7 cellular contexts compared by ENCODE assay signal in genomic region chr17:75764417-75764710, GRCh38. TPM values are rescaled to one million over a fixed set of nuclear protein-coding genes. Genes with fewer than 3 reads are reported as not detected.
A peak's percentile ranks its signal among the peaks of the same experiment; 100 is the strongest.
DNase-seq lines count a peak whose midpoint lies in the region; ATAC-seq, FAIRE-seq and TF ChIP-seq lines count a peak whose summit lies in the region.

No MANE protein-coding gene starts in this region.

- ATAC-seq in HG03097 (IDR thresholded peaks at IDR 0.05; ENCODE audit: low FRiP score, unreplicated experiment) = no peak

- H3K27ac Mint-ChIP-seq in activated T-helper 2 cell treated with anti-CD3 and anti-CD28 coated beads, Interferon-gamma antibody, Interleukin-2, Interleukin-4, amounts not matched to agents 10 μg/mL and 5 μg/mL and 100 μg/mL, durations not matched to agents 14 hours and 24 hours and 36 hours = peak overlapping the region; percentile 65

- no peaks in the 10 kb centered on the region for H3K9me3 ChIP-seq in HUES6 (ENCODE audit: control insufficient read depth, insufficient read depth, low read depth, low read length)
- H3K9me3 ChIP-seq in keratinocyte (ENCODE audit: control insufficient read depth, low read depth, low read length) = no peaks in the 10 kb centered on the region

- H3K27me3 ChIP-seq in HUES6 (ENCODE audit: control insufficient read depth, insufficient read depth, low read length) = no peaks in the 10 kb centered on the region
- H3K27me3 ChIP-seq in keratinocyte (ENCODE audit: control insufficient read depth, extremely low read depth, insufficient read depth, low read length) = no peaks in the 10 kb centered on the region

- H3K36me3 ChIP-seq in HUES6 (ENCODE audit: control insufficient read depth, insufficient read depth, low read length) (no peaks in the 10 kb centered on the region), keratinocyte (ENCODE audit: control insufficient read depth in 2 of 2, extremely low read depth in 1 of 2, insufficient read depth in 2 of 2, low read length in 2 of 2) (peaks cover 3 to 5% of the 10 kb centered on the region in 2 experiments)

- H3K4me1 Mint-ChIP-seq in activated T-helper 2 cell treated with anti-CD3 and anti-CD28 coated beads, Interferon-gamma antibody, Interleukin-2, Interleukin-4, amounts not matched to agents 10 μg/mL and 5 μg/mL and 100 μg/mL, durations not matched to agents 14 hours and 24 hours and 36 hours (ENCODE audit: low read depth) = peaks cover 9% of the 10 kb centered on the region

- no peak for FAIRE-seq in keratinocyte (lab: Jason Lieb, UNC)

- peak in 1 of 3 experiments; percentile 45 for TF ChIP-seq CTCF in keratinocyte (optimal IDR thresholded peaks at IDR 0.05 in 1 of 3, IDR thresholded peaks at IDR 0.05 in 1 of 3, conservative IDR thresholded peaks at IDR 0.05 in 1 of 3; ENCODE audit: extremely low read depth in 1 of 3, insufficient read depth in 2 of 3, low read length in 3 of 3)

- H3K27me3 Mint-ChIP-seq in activated T-helper 2 cell treated with anti-CD3 and anti-CD28 coated beads, Interferon-gamma antibody, Interleukin-2, Interleukin-4, amounts not matched to agents 10 μg/mL and 5 μg/mL and 100 μg/mL, durations not matched to agents 14 hours and 24 hours and 36 hours (ENCODE audit: low read depth) = peaks cover 3% of the 10 kb centered on the region

- peaks cover 8% of the 10 kb centered on the region for H4K20me1 ChIP-seq in keratinocyte (ENCODE audit: control insufficient read depth, extremely low read depth, insufficient read depth, low read length)

- H2AFZ ChIP-seq in keratinocyte (ENCODE audit: control insufficient read depth, low read length) = peak overlapping the region; percentile 26

- no peak for DNase-seq in activated T-helper 2 cell treated with anti-CD3 and anti-CD28 coated beads, Interferon-gamma antibody, Interleukin-2, Interleukin-4, amounts not matched to agents 10 μg/mL and 5 μg/mL and 100 μg/mL, durations not matched to agents 14 hours and 24 hours and 36 hours (ENCODE audit: low spot score)
- no peak for DNase-seq in keratinocyte (ENCODE audit: low read depth, low spot score)
- DNase-seq in substantia nigra (lab: John Stamatoyannopoulos, UW) = no peak
- no peak for DNase-seq in NCI-H526 (lab: John Stamatoyannopoulos, UW)
- DNase-seq in epidermal melanocyte (ENCODE audit: insufficient read length, low spot score) = no peak

- dilution Hi-C loops in keratinocyte (cut with MboI; ENCODE audit: extremely low pct_ligation_motif_present, low sequenced_read_pairs) = no loop called here

- H3K9ac ChIP-seq in HUES6 (ENCODE audit: low read length) = peak overlapping the region; percentile 50
- peak overlapping the region; percentile 64 for H3K9ac ChIP-seq in keratinocyte (ENCODE audit: control insufficient read depth, extremely low read depth, insufficient read depth, low read length)

- H3K9me1 ChIP-seq in keratinocyte (ENCODE audit: control insufficient read depth, extremely low read depth, insufficient read depth, low read length) = no peaks in the 10 kb centered on the region

- H3K4me1 ChIP-seq in HUES6 (ENCODE audit: control insufficient read depth, insufficient read depth, low read length) (peaks cover 9% of the 10 kb centered on the region), keratinocyte (ENCODE audit: control insufficient read depth, extremely low read depth, insufficient read depth, low read length) (no peaks in the 10 kb centered on the region)

- peak overlapping the region; percentile 91 for H3K4me2 ChIP-seq in keratinocyte (ENCODE audit: control insufficient read depth, extremely low read depth, insufficient read depth, low read depth, low read length)

- H3K36me3 Mint-ChIP-seq in activated T-helper 2 cell treated with anti-CD3 and anti-CD28 coated beads, Interferon-gamma antibody, Interleukin-2, Interleukin-4, amounts not matched to agents 10 μg/mL and 5 μg/mL and 100 μg/mL, durations not matched to agents 14 hours and 24 hours and 36 hours (ENCODE audit: low read depth) = peaks cover 15% of the 10 kb centered on the region

- no peaks in the 10 kb centered on the region for H3K79me2 ChIP-seq in keratinocyte (ENCODE audit: control insufficient read depth, insufficient read depth, low read length)

- H3K4me3 Mint-ChIP-seq in activated T-helper 2 cell treated with anti-CD3 and anti-CD28 coated beads, Interferon-gamma antibody, Interleukin-2, Interleukin-4, amounts not matched to agents 10 μg/mL and 5 μg/mL and 100 μg/mL, durations not matched to agents 14 hours and 24 hours and 36 hours (ENCODE audit: low read depth) = peak overlapping the region; percentile 86

- H3K27ac ChIP-seq in HUES6 (ENCODE audit: low read depth, low read length) = no peak overlapping the region
- peak overlapping the region; percentile 20 for H3K27ac ChIP-seq in keratinocyte (ENCODE audit: control insufficient read depth, insufficient read depth, low read length)
- H3K27ac ChIP-seq in substantia nigra (ENCODE audit: low read depth, low read length, poor library complexity, severe bottlenecking) = peak overlapping the region; percentile 87

- peak overlapping the region; percentile 72 for H3K4me3 ChIP-seq in HUES6 (ENCODE audit: low read depth, low read length)
- H3K4me3 ChIP-seq in keratinocyte (ENCODE audit: control insufficient read depth in 2 of 3, extremely low read depth in 1 of 3, insufficient read depth in 2 of 3, low read depth in 1 of 3, low read length in 3 of 3) = peak overlapping the region; percentile 50 to 66 (median 51)

- intact Hi-C loops in activated T-helper 2 cell treated with anti-CD3 and anti-CD28 coated beads, Interferon-gamma antibody, Interleukin-2, Interleukin-4, amounts not matched to agents 10 μg/mL and 5 μg/mL and 100 μg/mL, durations not matched to agents 14 hours and 24 hours and 36 hours (cut with micrococcal nuclease) = loop anchor here (2.0 kb wide), 1 partner anchor 14 kb away; a partner anchor contains a TSS

- no peaks in the 10 kb centered on the region for H3K9me3 Mint-ChIP-seq in activated T-helper 2 cell treated with anti-CD3 and anti-CD28 coated beads, Interferon-gamma antibody, Interleukin-2, Interleukin-4, amounts not matched to agents 10 μg/mL and 5 μg/mL and 100 μg/mL, durations not matched to agents 14 hours and 24 hours and 36 hours

RNA-seq across cellular contexts. Expression of gene GALK1, which starts 0.6 kb away (rescaled TPM):
- total RNA-seq in activated T-helper 2 cell treated with anti-CD3 and anti-CD28 coated beads, Interferon-gamma antibody, Interleukin-2, Interleukin-4, amounts not matched to agents 10 μg/mL and 5 μg/mL and 100 μg/mL, durations not matched to agents 14 hours and 24 hours and 36 hours = 55.4 and 63.7 TPM in 2 replicates
- 1.1 to 5.2 TPM (median 1.3 TPM) in 3 replicates for polyA plus RNA-seq in keratinocyte
- 1.7 TPM for polyA plus RNA-seq in keratinocyte (2011; ENCODE audit: low read depth)
- polyA plus RNA-seq in keratinocyte (2011; cell fraction: cytosol; rRNA removed) = 0.78 and 2.1 TPM in 2 replicates
- polyA plus RNA-seq in keratinocyte (2011; cell fraction: nucleus; rRNA removed) = 1.9 and 2.7 TPM in 2 replicates
- 3.2 and 6.6 TPM in 2 replicates for polyA plus RNA-seq in keratinocyte (2012; ENCODE audit: low replicate concordance)
- 1.9 to 4.6 TPM (median 3.0 TPM) in 3 replicates for polyA minus RNA-seq in keratinocyte
- 16.7 TPM for polyA minus RNA-seq in keratinocyte (2011; cell fraction: cytosol; rRNA and poly(A)+ RNA removed)
- polyA minus RNA-seq in keratinocyte (2011; cell fraction: nucleus; rRNA and poly(A)+ RNA removed) = 3.6 and 4.4 TPM in 2 replicates

RNA-seq across cellular contexts. Expression of gene UNK, which starts 20.2 kb away (rescaled TPM):
- total RNA-seq in activated T-helper 2 cell treated with anti-CD3 and anti-CD28 coated beads, Interferon-gamma antibody, Interleukin-2, Interleukin-4, amounts not matched to agents 10 μg/mL and 5 μg/mL and 100 μg/mL, durations not matched to agents 14 hours and 24 hours and 36 hours = 26.8 and 30.1 TPM in 2 replicates
- 10.4 to 13.0 TPM (median 10.9 TPM) in 3 replicates for polyA plus RNA-seq in keratinocyte
- polyA plus RNA-seq in keratinocyte (2011; ENCODE audit: low read depth) = 5.4 TPM
- polyA plus RNA-seq in keratinocyte (2011; cell fraction: cytosol; rRNA removed) = 8.0 and 11.7 TPM in 2 replicates
- 13.5 and 17.6 TPM in 2 replicates for polyA plus RNA-seq in keratinocyte (2011; cell fraction: nucleus; rRNA removed)
- polyA plus RNA-seq in keratinocyte (2012; ENCODE audit: low replicate concordance) = 8.5 and 9.9 TPM in 2 replicates
- 7.9 to 13.9 TPM (median 8.5 TPM) in 3 replicates for polyA minus RNA-seq in keratinocyte
- polyA minus RNA-seq in keratinocyte (2011; cell fraction: cytosol; rRNA and poly(A)+ RNA removed) = 7.9 TPM
- polyA minus RNA-seq in keratinocyte (2011; cell fraction: nucleus; rRNA and poly(A)+ RNA removed) = 8.9 and 16.8 TPM in 2 replicates

RNA-seq across cellular contexts. Expression of gene ITGB4, which starts 43.1 kb away (rescaled TPM):
- 1.3 and 2.0 TPM in 2 replicates for total RNA-seq in activated T-helper 2 cell treated with anti-CD3 and anti-CD28 coated beads, Interferon-gamma antibody, Interleukin-2, Interleukin-4, amounts not matched to agents 10 μg/mL and 5 μg/mL and 100 μg/mL, durations not matched to agents 14 hours and 24 hours and 36 hours
- polyA plus RNA-seq in keratinocyte = 761 to 1,084 TPM (median 1,039 TPM) in 3 replicates
- polyA plus RNA-seq in keratinocyte (2011; ENCODE audit: low read depth) = 357 TPM
- 399 and 802 TPM in 2 replicates for polyA plus RNA-seq in keratinocyte (2011; cell fraction: cytosol; rRNA removed)
- 3,183 and 4,055 TPM in 2 replicates for polyA plus RNA-seq in keratinocyte (2011; cell fraction: nucleus; rRNA removed)
- 790 and 2,344 TPM in 2 replicates for polyA plus RNA-seq in keratinocyte (2012; ENCODE audit: low replicate concordance)
- 1,878 to 7,870 TPM (median 1,919 TPM) in 3 replicates for polyA minus RNA-seq in keratinocyte
- polyA minus RNA-seq in keratinocyte (2011; cell fraction: cytosol; rRNA and poly(A)+ RNA removed) = 2,383 TPM
- 4,240 and 4,449 TPM in 2 replicates for polyA minus RNA-seq in keratinocyte (2011; cell fraction: nucleus; rRNA and poly(A)+ RNA removed)
